In the genomic region with DNA sequence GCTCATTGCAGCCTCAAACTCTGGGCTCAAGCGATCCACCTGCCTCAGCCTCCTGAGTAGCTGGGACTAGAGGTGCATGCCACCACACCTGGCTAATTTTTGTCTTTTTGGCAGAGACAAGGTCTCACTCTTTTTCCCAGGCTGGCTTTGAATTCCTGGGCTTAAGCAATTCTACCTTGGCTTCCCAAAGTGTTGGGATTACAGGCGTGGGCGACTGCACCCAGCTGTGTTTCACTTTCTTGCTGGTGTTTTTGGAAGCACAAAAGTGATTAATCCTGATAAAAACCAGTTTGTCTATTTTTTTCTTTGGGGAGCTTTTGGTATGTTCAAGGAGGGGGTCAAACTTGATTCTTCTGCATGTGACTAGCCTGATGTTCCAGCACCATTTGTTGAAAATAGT, we compare ENCODE assay signal across 26 cellular contexts. TPM values are rescaled to one million over a fixed set of nuclear protein-coding genes. Genes with fewer than 3 reads are reported as not detected.
DNase-seq lines count a peak whose midpoint lies in the region; ATAC-seq, FAIRE-seq and TF ChIP-seq lines count a peak whose summit lies in the region.
"Had no signal": no experiment of that assay in that cellular context is flagged by ENCODE, and none has a peak within 500 bp of the region (broad histone marks: within the 10 kb centered on the region; RNA-seq: fewer than 3 reads in every experiment).

No MANE protein-coding gene starts in this region.

- dilution Hi-C loops in IMR-90 (cut with HindIII; ENCODE audit: low sequenced_read_pairs, unreplicated experiment) = no loop called here

- H2AK5ac ChIP-seq in IMR-90 (ENCODE audit: low read depth, low read length) (no peak overlapping the region), mesenchymal stem cell (ENCODE audit: low read length, severe bottlenecking) (no peak overlapping the region)

- peaks cover 3% of the 10 kb centered on the region for H3K4me1 ChIP-seq in IMR-90 (ENCODE audit: control insufficient read depth, insufficient read depth, low read length)
- peaks cover 18% of the 10 kb centered on the region for H3K4me1 ChIP-seq in astrocyte (ENCODE audit: insufficient read depth, low read length)
- H3K4me1 ChIP-seq in mesenchymal stem cell (ENCODE audit: control insufficient read depth, insufficient read depth, low read depth, low read length) = peaks cover 4% of the 10 kb centered on the region
- peaks cover 5% of the 10 kb centered on the region for H3K4me1 ChIP-seq in skeletal muscle satellite cell (ENCODE audit: control insufficient read depth, insufficient read depth, low read length)
- H3K4me1 ChIP-seq in psoas muscle = peaks cover 41% of the 10 kb centered on the region

- intact Hi-C loops in IMR-90 (cut with micrococcal nuclease) = no loop called here
- intact Hi-C loops in psoas muscle (cut with DNase I) = no loop called here

- no peaks in the 10 kb centered on the region for H3K36me3 Mint-ChIP-seq in astrocyte (ENCODE audit: low read depth, unreplicated experiment)

- H4K5ac ChIP-seq in IMR-90 (ENCODE audit: low read depth, low read length) = no peak overlapping the region

- H3K9me1 ChIP-seq in IMR-90 (ENCODE audit: insufficient read depth, low read length) = peaks cover 8% of the 10 kb centered on the region; the same call in 1 of the 2 replicates

- no peak overlapping the region for H2BK20ac ChIP-seq in IMR-90 (ENCODE audit: low read depth, low read length)

- H3K9ac ChIP-seq in IMR-90 (ENCODE audit: low read depth, low read length) (no peak overlapping the region), astrocyte (ENCODE audit: low read length) (no peak overlapping the region), mesenchymal stem cell (ENCODE audit: low read length) (no peak overlapping the region), skeletal muscle satellite cell (ENCODE audit: low read depth, low read length) (no peak overlapping the region)
- H3K9ac ChIP-seq: BLaER1 treated with 17β-estradiol and CSF1 and Interleukin-3, amounts not matched to agents 10 nM and 100 nM had no signal

- H3K4me1 Mint-ChIP-seq in astrocyte (ENCODE audit: low read depth, unreplicated experiment) = peaks cover 36% of the 10 kb centered on the region
- H3K4me1 Mint-ChIP-seq: GM23338 had no signal

- H3K9me3 ChIP-seq in IMR-90 (ENCODE audit: control insufficient read depth, insufficient read depth, low read length) = no peaks in the 10 kb centered on the region
- no peaks in the 10 kb centered on the region for H3K9me3 ChIP-seq in astrocyte (ENCODE audit: insufficient read depth, low read depth, low read length)
- H3K9me3 ChIP-seq in mesenchymal stem cell (ENCODE audit: control insufficient read depth, low read length) = no peaks in the 10 kb centered on the region
- no peaks in the 10 kb centered on the region for H3K9me3 ChIP-seq in skeletal muscle satellite cell (replicated peaks; ENCODE audit: low read length)
- no peaks in the 10 kb centered on the region for H3K9me3 ChIP-seq in psoas muscle
- H3K9me3 ChIP-seq: HAP-1 had no signal

- TF ChIP-seq CTCF in IMR-90 (conservative IDR thresholded peaks at IDR 0.05; ENCODE audit: low read depth, low read length) (no peak), astrocyte (IDR thresholded peaks at IDR 0.05; ENCODE audit: insufficient read depth, low read depth, low read length) (no peak), psoas muscle (IDR thresholded peaks at IDR 0.05) (no peak)

- WGBS in IMR-90 (ENCODE audit: extremely low coverage in 2 of 2, insufficient read length in 1 of 2), 2 experiments = 100% methylated on average over 1 of the region's 3 CpGs; no CpG with 5 or more reads in 1 of the 2 experiments
- WGBS in mesenchymal stem cell = 96% methylated on average over 3 of the region's 3 CpGs
- WGBS in psoas muscle, 3 donors = 55 to 71% (median 68%) methylated on average over 3 of the region's 3 CpGs

- H2AK9ac ChIP-seq in IMR-90 (replicated peaks; ENCODE audit: low read depth, low read length, poor library complexity) = no peak overlapping the region

- no peak overlapping the region for H3K14ac ChIP-seq in IMR-90 (replicated peaks; ENCODE audit: low read depth, low read length)
- no peak overlapping the region for H3K14ac ChIP-seq in mesenchymal stem cell (ENCODE audit: low read length in 2 of 2)

- POLR2A ChIA-PET in IMR-90 (lab: Charles Lee; ENCODE audit: unreplicated experiment) = no interaction called here

- DNase-seq in IMR-90 (peak; percentile 10), astrocyte (ENCODE audit: low read depth) (peak; percentile 43), mesenchymal stem cell (no peak), NCI-H1694 treated with DMSO at 0.1 percent for 48 hours (lab: John Stamatoyannopoulos, UW) (no peak), T-helper 2 cell (no peak), psoas muscle (no peak)
- DNase-seq: AML-193; CD4-positive, alpha-beta T cell; DMS53; Karpas-422; MV-4-11; NCI-H1105; NCI-H1436 treated with DMSO at 0.1 percent for 48 hours; NCI-H1930; NCI-H446 treated with DMSO at 0.1 percent for 48 hours; NCI-H526; NCI-H82; NK-92 treated with Interleukin-12 subunit alpha and Interleukin-12 subunit beta, amount 100 ng/mL, for 24 hours; RPMI8226; SHP77 had no signal

- H3K4ac ChIP-seq in IMR-90 (ENCODE audit: low read depth, low read length) (no peak overlapping the region), mesenchymal stem cell (ENCODE audit: low read depth in 1 of 2, low read length in 2 of 2) (no peak overlapping the region)

- H4K91ac ChIP-seq in IMR-90 (ENCODE audit: insufficient read depth, low read depth, low read length) (no peak overlapping the region), mesenchymal stem cell (ENCODE audit: low read length) (no peak overlapping the region)

- no peak overlapping the region for H3K4me2 ChIP-seq in IMR-90 (ENCODE audit: low read depth, low read length)
- no peak overlapping the region for H3K4me2 ChIP-seq in astrocyte (ENCODE audit: low read length)
- no peak overlapping the region for H3K4me2 ChIP-seq in mesenchymal stem cell (ENCODE audit: low read length, poor library complexity, severe bottlenecking)
- H3K4me2 ChIP-seq in skeletal muscle satellite cell (ENCODE audit: low read length) = peak overlapping the region; percentile 27
- H3K4me2 ChIP-seq: BLaER1 treated with 17β-estradiol and CSF1 and Interleukin-3, amounts not matched to agents 10 nM and 100 nM; GM23338 had no signal

- no peak overlapping the region for H2AFZ ChIP-seq in IMR-90 (replicated peaks; ENCODE audit: low read length, poor library complexity)
- no peak overlapping the region for H2AFZ ChIP-seq in astrocyte (ENCODE audit: low read depth, low read length)
- no peak overlapping the region for H2AFZ ChIP-seq in mesenchymal stem cell (ENCODE audit: low read depth, low read length)
- H2AFZ ChIP-seq: GM23338 had no signal

- no peaks in the 10 kb centered on the region for H3K36me3 ChIP-seq in IMR-90 (ENCODE audit: control insufficient read depth, insufficient read depth, low read length)
- H3K36me3 ChIP-seq in astrocyte (ENCODE audit: insufficient read depth, low read length) = no peaks in the 10 kb centered on the region
- H3K36me3 ChIP-seq in mesenchymal stem cell (ENCODE audit: control insufficient read depth in 1 of 2, insufficient read depth in 2 of 2, low read depth in 1 of 2, low read length in 2 of 2) = peaks cover 0 to 6% of the 10 kb centered on the region in 2 experiments
- no peaks in the 10 kb centered on the region for H3K36me3 ChIP-seq in skeletal muscle satellite cell (ENCODE audit: insufficient read depth, low read length)
- no peaks in the 10 kb centered on the region for H3K36me3 ChIP-seq in psoas muscle (ENCODE audit: insufficient read depth in 1 of 2, low read depth in 1 of 2)
- H3K36me3 ChIP-seq: HAP-1 had no signal

- no peak overlapping the region for H3K4me3 Mint-ChIP-seq in astrocyte (ENCODE audit: unreplicated experiment)
- H3K4me3 Mint-ChIP-seq: CD4-positive, alpha-beta T cell; GM23338 had no signal

- TF ChIP-seq POLR2A in IMR-90 (IDR thresholded peaks at IDR 0.05; ENCODE audit: low read depth, low read length) = no peak

- no peaks in the 10 kb centered on the region for H3K9me3 Mint-ChIP-seq in astrocyte (ENCODE audit: unreplicated experiment)
- H3K9me3 Mint-ChIP-seq: CD4-positive, alpha-beta T cell; GM23338 had no signal

- H2BK15ac ChIP-seq in IMR-90 (ENCODE audit: low read depth, low read length) (no peak overlapping the region), mesenchymal stem cell (ENCODE audit: low read depth, poor library complexity, severe bottlenecking) (no peak overlapping the region)

- peaks cover 99% of the 10 kb centered on the region for H3K79me2 ChIP-seq in astrocyte (ENCODE audit: insufficient read depth, low read length)

- H3K4me3 ChIP-seq in IMR-90 (ENCODE audit: insufficient read depth, low read depth, low read length) = no peak overlapping the region
- H3K4me3 ChIP-seq in astrocyte (ENCODE audit: insufficient read depth, low read depth, low read length) = no peak overlapping the region
- H3K4me3 ChIP-seq in mesenchymal stem cell (ENCODE audit: insufficient read depth in 1 of 2, low read depth in 1 of 2, low read length in 2 of 2) = no peak overlapping the region
- H3K4me3 ChIP-seq in skeletal muscle satellite cell (ENCODE audit: low read length) = no peak overlapping the region
- no peak overlapping the region for H3K4me3 ChIP-seq in psoas muscle
- H3K4me3 ChIP-seq: BLaER1 treated with 17β-estradiol and CSF1 and Interleukin-3, amounts not matched to agents 10 nM and 100 nM; GM23338; HAP-1 had no signal

- H3K79me1 ChIP-seq in IMR-90 (ENCODE audit: low read depth in 1 of 2, low read length in 2 of 2) (peaks cover 26 to 66% of the 10 kb centered on the region in 2 experiments), mesenchymal stem cell (replicated peaks; ENCODE audit: low read length, poor library complexity, severe bottlenecking) (peaks cover 9% of the 10 kb centered on the region)

- H3K56ac ChIP-seq in IMR-90 (ENCODE audit: extremely low read depth, insufficient read depth, low read length) = no peak overlapping the region

- no peak overlapping the region for H2BK120ac ChIP-seq in IMR-90 (ENCODE audit: low read depth, low read length)
- H2BK120ac ChIP-seq in mesenchymal stem cell (ENCODE audit: low read depth, low read length) = no peak overlapping the region

- no peak overlapping the region for H2BK5ac ChIP-seq in IMR-90 (ENCODE audit: low read depth, low read length, poor library complexity, severe bottlenecking)
- H2BK5ac ChIP-seq in mesenchymal stem cell (ENCODE audit: low read depth, low read length, poor library complexity, severe bottlenecking) = peak overlapping the region; percentile 57

- in situ Hi-C loops in IMR-90 (cut with MboI; ENCODE audit: low sequenced_read_pairs) = no loop called here

- H4K8ac ChIP-seq in IMR-90 (ENCODE audit: low read depth in 2 of 2, low read length in 2 of 2) = no peak overlapping the region
- H4K8ac ChIP-seq in mesenchymal stem cell (ENCODE audit: low read length) = no peak overlapping the region

- H3K27ac ChIP-seq in IMR-90 (ENCODE audit: insufficient read depth, low read length) (no peak overlapping the region), astrocyte (ENCODE audit: low read depth, low read length) (no peak overlapping the region), mesenchymal stem cell (ENCODE audit: low read length, poor library complexity, severe bottlenecking) (no peak overlapping the region), psoas muscle (no peak overlapping the region)
- H3K27ac ChIP-seq: BLaER1 treated with 17β-estradiol and CSF1 and Interleukin-3, amounts not matched to agents 10 nM and 100 nM had no signal

- no TSS peak for BruUV-seq in IMR-90 (replicated peaks; lab: Mats Ljungman, UMichigan)

- ATAC-seq in IMR-90 (ENCODE audit: low read depth) = no peak
- no peak for ATAC-seq in psoas muscle
- ATAC-seq: GM23338 had no signal

- no peak overlapping the region for H2BK12ac ChIP-seq in mesenchymal stem cell (ENCODE audit: low read length in 2 of 2)

- H3K23ac ChIP-seq in IMR-90 (ENCODE audit: low read depth, low read length) (no peak overlapping the region), mesenchymal stem cell (ENCODE audit: low read length in 2 of 2) (no peak overlapping the region)

- H3K27me3 ChIP-seq in IMR-90 (ENCODE audit: control insufficient read depth, insufficient read depth, low read length) = no peaks in the 10 kb centered on the region
- H3K27me3 ChIP-seq in astrocyte (ENCODE audit: insufficient read depth, low read length) = no peaks in the 10 kb centered on the region
- H3K27me3 ChIP-seq in mesenchymal stem cell (ENCODE audit: control insufficient read depth in 1 of 2, insufficient read depth in 1 of 2, low read length in 2 of 2) = no peaks in the 10 kb centered on the region
- H3K27me3 ChIP-seq in skeletal muscle satellite cell (ENCODE audit: control insufficient read depth, insufficient read depth, low read length) = no peaks in the 10 kb centered on the region
- no peaks in the 10 kb centered on the region for H3K27me3 ChIP-seq in psoas muscle (ENCODE audit: insufficient read depth in 3 of 3, low read length in 2 of 3)
- H3K27me3 ChIP-seq: BLaER1 treated with 17β-estradiol and CSF1 and Interleukin-3, amounts not matched to agents 10 nM and 100 nM had no signal

- H3K18ac ChIP-seq in IMR-90 (ENCODE audit: low read depth, low read length) = no peak overlapping the region
- H3K18ac ChIP-seq in mesenchymal stem cell (ENCODE audit: low read depth in 1 of 2, low read length in 2 of 2) = no peak overlapping the region

- peaks cover 76% of the 10 kb centered on the region for H4K20me1 ChIP-seq in IMR-90 (ENCODE audit: insufficient read depth, low read length)
- H4K20me1 ChIP-seq in astrocyte (ENCODE audit: insufficient read depth, low read length) = peaks cover 83% of the 10 kb centered on the region

- CTCF ChIA-PET in IMR-90 (lab: Yijun Ruan, JAX) = no interaction called here

- FAIRE-seq in astrocyte (lab: Jason Lieb, UNC) = no peak
- FAIRE-seq: A204.1, GM18507 had no signal

- no peak overlapping the region for H3K27ac Mint-ChIP-seq in astrocyte (ENCODE audit: unreplicated experiment)
- H3K27ac Mint-ChIP-seq: CD4-positive, alpha-beta T cell; GM23338 had no signal

- no peak for TF ChIP-seq RAD21 in IMR-90 (IDR thresholded peaks at IDR 0.05; ENCODE audit: low read length)

- no peaks in the 10 kb centered on the region for H3K27me3 Mint-ChIP-seq in astrocyte (ENCODE audit: low read depth, unreplicated experiment)
- H3K27me3 Mint-ChIP-seq: CD4-positive, alpha-beta T cell had no signal

RNA-seq across cellular contexts. Expression of a gene that starts 19.3 kb away (rescaled TPM):
- total RNA-seq in IMR-90 (2012; rRNA removed) = 63.3 and 119 TPM in 2 replicates
- 46.0 and 64.1 TPM in 2 replicates for polyA plus RNA-seq in IMR-90 (2012; rRNA removed)
- polyA plus RNA-seq in IMR-90 (2012; cell fraction: cytosol; rRNA removed) = 15.5 and 22.8 TPM in 2 replicates
- polyA plus RNA-seq in IMR-90 (2012; cell fraction: nucleus; rRNA removed; ENCODE audit: low replicate concordance) = 6.3 and 29.0 TPM in 2 replicates
- 119 and 126 TPM in 2 replicates for total RNA-seq in astrocyte
- 86.9 TPM for polyA plus RNA-seq in mesenchymal stem cell (2013, experiment 1 of 2)
- 95.0 TPM for polyA plus RNA-seq in mesenchymal stem cell (2013, experiment 2 of 2)
- total RNA-seq in skeletal muscle satellite cell (2012; rRNA removed) = 58.3 and 85.0 TPM in 2 replicates
- 100 to 1,000 TPM; 102 to 113 (median 107) TPM for total RNA-seq in psoas muscle
- 100 to 1,000 TPM in 1 of 3 donors, 10 to 100 TPM in 2; 64.3 to 137 (median 71.2) TPM for polyA plus RNA-seq in psoas muscle

Comparison
In these comparisons a context has a peak if more than half of its experiments do, and no peak if none do; other contexts are left out.
1. DNase-seq: peak in IMR-90 (single experiment) and astrocyte (single experiment); none in mesenchymal stem cell (single experiment), NCI-H1694 treated with DMSO at 0.1 percent for 48 hours (single experiment), T-helper 2 cell (0 of 5) and psoas muscle (0 of 2).